Comparison of ENCODE assay signal across 9 cellular contexts in genomic region chr11:75582461-75582934, GRCh38. TPM values are rescaled to one million over a fixed set of nuclear protein-coding genes. Genes with fewer than 3 reads are reported as not detected.
DNase-seq lines count a peak whose midpoint lies in the region; ATAC-seq and TF ChIP-seq lines count a peak whose summit lies in the region.
"Had no signal": no experiment of that assay in that cellular context is flagged by ENCODE, and none has a peak within 500 bp of the region (broad histone marks: within the 10 kb centered on the region; RNA-seq: fewer than 3 reads in every experiment).

No MANE protein-coding gene starts in this region.

- peak overlapping the region in 1 of 2 donors; percentile 71 for H3K9ac ChIP-seq in mucosa of rectum (ENCODE audit: low read depth in 1 of 2, low read length in 2 of 2)

- H3K9me3 ChIP-seq in cardiac muscle cell (ENCODE audit: low read depth) (no peaks in the 10 kb centered on the region), mucosa of rectum (ENCODE audit: control insufficient read depth in 2 of 2, low read length in 2 of 2) (no peaks in the 10 kb centered on the region), upper lobe of right lung (no peaks in the 10 kb centered on the region)

- H3K27ac ChIP-seq in cardiac muscle cell (peak overlapping the region; percentile 83), cingulate gyrus (ENCODE audit: low read depth, low read length) (peak overlapping the region; percentile 95), mucosa of rectum (ENCODE audit: low read depth in 2 of 2, low read length in 2 of 2) (peak overlapping the region; percentile 77 to 85), upper lobe of right lung (peak overlapping the region; percentile 95)

- H3K4me1 ChIP-seq in cardiac muscle cell (ENCODE audit: low read depth) = peaks cover 14% of the 10 kb centered on the region
- H3K4me1 ChIP-seq in mucosa of rectum (ENCODE audit: control insufficient read depth in 2 of 2, insufficient read depth in 2 of 2, low read length in 2 of 2) = peaks cover 4 to 10% of the 10 kb centered on the region in 2 donors
- peaks cover 12% of the 10 kb centered on the region for H3K4me1 ChIP-seq in upper lobe of right lung

- TF ChIP-seq CTCF in cardiac muscle cell (IDR thresholded peaks at IDR 0.05; ENCODE audit: low read depth, low read length) = no peak
- TF ChIP-seq CTCF in upper lobe of right lung (IDR thresholded peaks at IDR 0.05) = no peak

- DNase-seq in cardiac muscle cell (ENCODE audit: low read depth in 1 of 2, low spot score in 1 of 2) = no peak
- no peak for DNase-seq in Right ventricle myocardium inferior (ENCODE audit: missing footprints)
- DNase-seq in upper lobe of right lung = no peak
- DNase-seq in mucosa of gallbladder (ENCODE audit: low spot score) = no peak
- no peak for DNase-seq in NCI-H2227 (lab: John Stamatoyannopoulos, UW; ENCODE audit: unreplicated experiment)
- no peak for DNase-seq in posterior vena cava (ENCODE audit: low spot score)
- DNase-seq: DMS 273 treated with DMSO at 0.1 percent for 48 hours had no signal

- ATAC-seq in Right ventricle myocardium inferior = no peak
- ATAC-seq in upper lobe of right lung = no peak

- intact Hi-C loops in Right ventricle myocardium inferior (cut with DNase I) (loop anchor here (2.0 kb wide), 1 partner anchor 20 kb away; the partner anchor contains the start of gene SERPINH1), upper lobe of right lung (cut with DNase I) (no loop called here), posterior vena cava (cut with DNase I) (loop anchor here (5.0 to 10.0 kb wide), 2 partner anchors 35 to 1058 kb away; no protein-coding TSS in a partner anchor)

- H3K36me3 ChIP-seq in cardiac muscle cell (no peaks in the 10 kb centered on the region), mucosa of rectum (ENCODE audit: control insufficient read depth in 2 of 2, insufficient read depth in 2 of 2, low read length in 2 of 2) (no peaks in the 10 kb centered on the region), upper lobe of right lung (no peaks in the 10 kb centered on the region)

- H3K4me3 ChIP-seq in cardiac muscle cell = no peak overlapping the region
- H3K4me3 ChIP-seq in mucosa of rectum (ENCODE audit: low read length in 2 of 2) = peak overlapping the region in 1 of 2 donors; percentile 78
- H3K4me3 ChIP-seq in upper lobe of right lung = peak overlapping the region; percentile 68

- H3K27me3 ChIP-seq in cardiac muscle cell (no peaks in the 10 kb centered on the region), mucosa of rectum (ENCODE audit: control insufficient read depth in 2 of 2, insufficient read depth in 2 of 2, low read length in 2 of 2) (no peaks in the 10 kb centered on the region), upper lobe of right lung (no peaks in the 10 kb centered on the region)

RNA-seq across cellular contexts. Expression of gene SERPINH1, which starts 20.4 kb away (rescaled TPM):
- total RNA-seq in cardiac muscle cell = 955 and 1,181 TPM in 2 replicates
- 441 and 444 TPM in 2 replicates for polyA plus RNA-seq in cardiac muscle cell
- 65.8 TPM for total RNA-seq in Right ventricle myocardium inferior
- total RNA-seq in upper lobe of right lung = 152 TPM
- total RNA-seq in mucosa of gallbladder = 141 TPM
- 100 to 1,000 TPM; 145 to 255 TPM for total RNA-seq in posterior vena cava

RNA-seq across cellular contexts. Expression of gene GDPD5, which starts 56.8 kb away (rescaled TPM):
- 5.8 and 19.4 TPM in 2 replicates for total RNA-seq in cardiac muscle cell
- 6.6 and 16.6 TPM in 2 replicates for polyA plus RNA-seq in cardiac muscle cell
- 7.7 TPM for total RNA-seq in Right ventricle myocardium inferior
- total RNA-seq in upper lobe of right lung = 19.3 TPM
- 16.7 TPM for total RNA-seq in mucosa of gallbladder
- total RNA-seq in posterior vena cava = 10 to 100 TPM; 30.1 to 37.5 TPM
